ENCODE assay signal across 1 cellular context in the genomic region with DNA sequence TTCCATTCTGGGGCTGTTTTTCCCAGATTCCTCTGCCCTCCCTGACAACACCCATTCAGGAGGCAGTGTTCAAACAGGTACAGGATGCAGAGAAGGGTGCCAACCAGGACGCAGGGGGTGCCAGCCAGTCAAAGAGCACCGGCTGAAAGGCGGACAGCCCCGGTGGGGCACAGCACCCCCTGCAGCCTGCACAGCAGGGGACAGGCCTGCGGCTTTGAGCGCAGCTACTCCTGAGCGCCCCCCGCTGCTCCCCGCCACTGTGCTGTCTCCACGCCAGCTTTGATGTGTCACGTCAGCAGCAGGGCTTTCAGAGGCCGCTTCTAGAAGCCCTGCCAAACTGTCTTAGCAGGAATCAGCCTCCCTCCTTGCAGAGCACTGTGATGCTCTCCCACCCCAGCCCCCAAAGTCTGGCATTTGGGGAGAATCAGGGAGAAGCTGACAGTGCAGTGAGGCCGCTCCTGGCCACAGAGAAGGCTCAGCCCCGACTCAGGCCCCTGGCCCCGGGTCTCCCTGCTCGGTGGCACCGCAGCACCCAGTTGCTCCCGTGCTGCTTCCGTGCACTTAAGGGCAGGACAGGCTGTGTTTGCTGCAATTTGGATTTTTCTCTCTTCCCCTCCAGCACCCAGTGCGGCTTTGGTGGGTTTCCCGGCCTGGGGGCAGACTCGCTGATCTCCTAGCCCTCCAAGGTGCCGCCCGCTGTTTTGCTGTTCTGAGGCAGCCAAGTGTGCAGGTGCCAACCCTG.
TF ChIP-seq lines count a peak whose summit lies in the region.

No MANE protein-coding gene starts in this region.

TF ChIP-seq in A549, 52 proteins besides CTCF, POLR2A, EP300 and RAD21 (continued from another document):
- TF ChIP-seq MAZ (IDR thresholded peaks at IDR 0.05; ENCODE audit: borderline replicate concordance, low read depth, low read length) (no peak), CEBPB (IDR thresholded peaks at IDR 0.05) (no peak), RCOR1 (IDR thresholded peaks at IDR 0.05; ENCODE audit: low read depth, low read length) (no peak), TFCP2L1 (CRISPR knock-in tag; IDR thresholded peaks at IDR 0.05) (no peak), TP53 (CRISPR knock-in tag; IDR thresholded peaks at IDR 0.05) (no peak)
- TF ChIP-seq, protein P1, sequence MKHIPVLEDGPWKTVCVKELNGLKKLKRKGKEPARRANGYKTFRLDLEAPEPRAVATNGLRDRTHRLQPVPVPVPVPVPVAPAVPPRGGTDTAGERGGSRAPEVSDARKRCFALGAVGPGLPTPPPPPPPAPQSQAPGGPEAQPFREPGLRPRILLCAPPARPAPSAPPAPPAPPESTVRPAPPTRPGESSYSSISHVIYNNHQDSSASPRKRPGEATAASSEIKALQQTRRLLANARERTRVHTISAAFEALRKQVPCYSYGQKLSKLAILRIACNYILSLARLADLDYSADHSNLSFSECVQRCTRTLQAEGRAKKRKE (CRISPR knock-in tag; IDR thresholded peaks at IDR 0.05; ENCODE audit: low read depth), result no peak
- TF ChIP-seq, protein P2, sequence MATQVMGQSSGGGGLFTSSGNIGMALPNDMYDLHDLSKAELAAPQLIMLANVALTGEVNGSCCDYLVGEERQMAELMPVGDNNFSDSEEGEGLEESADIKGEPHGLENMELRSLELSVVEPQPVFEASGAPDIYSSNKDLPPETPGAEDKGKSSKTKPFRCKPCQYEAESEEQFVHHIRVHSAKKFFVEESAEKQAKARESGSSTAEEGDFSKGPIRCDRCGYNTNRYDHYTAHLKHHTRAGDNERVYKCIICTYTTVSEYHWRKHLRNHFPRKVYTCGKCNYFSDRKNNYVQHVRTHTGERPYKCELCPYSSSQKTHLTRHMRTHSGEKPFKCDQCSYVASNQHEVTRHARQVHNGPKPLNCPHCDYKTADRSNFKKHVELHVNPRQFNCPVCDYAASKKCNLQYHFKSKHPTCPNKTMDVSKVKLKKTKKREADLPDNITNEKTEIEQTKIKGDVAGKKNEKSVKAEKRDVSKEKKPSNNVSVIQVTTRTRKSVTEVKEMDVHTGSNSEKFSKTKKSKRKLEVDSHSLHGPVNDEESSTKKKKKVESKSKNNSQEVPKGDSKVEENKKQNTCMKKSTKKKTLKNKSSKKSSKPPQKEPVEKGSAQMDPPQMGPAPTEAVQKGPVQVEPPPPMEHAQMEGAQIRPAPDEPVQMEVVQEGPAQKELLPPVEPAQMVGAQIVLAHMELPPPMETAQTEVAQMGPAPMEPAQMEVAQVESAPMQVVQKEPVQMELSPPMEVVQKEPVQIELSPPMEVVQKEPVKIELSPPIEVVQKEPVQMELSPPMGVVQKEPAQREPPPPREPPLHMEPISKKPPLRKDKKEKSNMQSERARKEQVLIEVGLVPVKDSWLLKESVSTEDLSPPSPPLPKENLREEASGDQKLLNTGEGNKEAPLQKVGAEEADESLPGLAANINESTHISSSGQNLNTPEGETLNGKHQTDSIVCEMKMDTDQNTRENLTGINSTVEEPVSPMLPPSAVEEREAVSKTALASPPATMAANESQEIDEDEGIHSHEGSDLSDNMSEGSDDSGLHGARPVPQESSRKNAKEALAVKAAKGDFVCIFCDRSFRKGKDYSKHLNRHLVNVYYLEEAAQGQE (IDR thresholded peaks at IDR 0.05), result no peak
